1 cellular context compared by ENCODE assay signal in the genomic region with DNA sequence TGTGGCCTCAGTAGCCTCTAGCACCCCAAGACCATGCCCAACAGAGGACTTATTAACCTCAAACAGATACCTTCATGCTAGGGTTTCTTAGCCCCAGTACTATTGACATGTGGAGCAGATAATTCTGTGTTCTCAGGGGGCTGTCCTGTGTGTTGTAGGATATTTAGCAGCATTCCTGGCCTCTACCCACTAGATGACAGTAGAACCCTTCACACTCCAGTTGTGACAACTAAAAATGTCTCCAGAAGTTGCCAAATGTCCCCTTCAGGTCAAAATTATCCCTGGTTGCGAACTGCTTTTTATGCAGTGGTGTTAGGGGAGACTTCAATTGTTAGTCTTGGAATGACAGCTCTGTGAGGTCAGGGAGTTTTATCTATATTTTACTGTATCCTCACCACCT.
TF ChIP-seq lines count a peak whose summit lies in the region.

No MANE protein-coding gene starts in this region.

TF ChIP-seq in SK-N-SH treated with all-trans-retinoic acid at 6 μM for 48 hours, 23 proteins besides CTCF, POLR2A, EP300 and RAD21 (continued from another document):
- no peak for TF ChIP-seq TSHZ2 (CRISPR knock-in tag; IDR thresholded peaks at IDR 0.05)
